Comparison of ENCODE assay signal across 1 cellular context in the genomic region with DNA sequence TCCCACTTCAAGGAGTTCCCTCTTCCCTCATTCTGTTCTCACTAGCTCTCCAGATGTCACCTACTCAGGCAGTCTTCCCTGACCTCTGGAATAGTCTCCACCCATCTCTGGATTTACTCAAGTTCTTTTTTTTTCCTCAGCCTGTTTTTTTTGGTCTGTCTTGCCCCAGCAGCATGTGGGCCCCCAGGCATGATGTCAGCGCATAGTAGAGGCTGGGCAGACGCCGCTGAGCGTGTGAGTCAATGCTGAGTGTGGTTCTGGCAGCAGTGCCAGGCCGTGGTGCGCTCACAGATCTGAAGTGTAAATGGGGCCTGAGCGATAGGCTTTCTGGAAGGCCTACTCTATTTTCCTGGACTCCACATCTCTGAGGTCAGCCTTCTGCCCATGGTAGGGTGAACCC.
TF ChIP-seq lines count a peak whose summit lies in the region.

No MANE protein-coding gene starts in this region.

TF ChIP-seq in IMR-90, 13 proteins besides CTCF, POLR2A, EP300 and RAD21 (continued from another document):
- TF ChIP-seq USF2 (IDR thresholded peaks at IDR 0.05; ENCODE audit: low read depth, low read length) (no peak), MXI1 (IDR thresholded peaks at IDR 0.05; ENCODE audit: borderline replicate concordance, low read depth, low read length) (no peak), BHLHE40 (IDR thresholded peaks at IDR 0.05; ENCODE audit: low read depth, low read length) (no peak), CHD1 (IDR thresholded peaks at IDR 0.05; ENCODE audit: low read depth, low read length) (no peak), MAFK (IDR thresholded peaks at IDR 0.05; ENCODE audit: low read depth, low read length) (no peak), RCOR1 (IDR thresholded peaks at IDR 0.05; ENCODE audit: insufficient replicate concordance, low read length) (no peak), MAZ (IDR thresholded peaks at IDR 0.05; ENCODE audit: borderline replicate concordance, low read depth, low read length) (no peak), NFE2L2 (IDR thresholded peaks at IDR 0.05; ENCODE audit: low read depth, low read length) (no peak), CEBPB (IDR thresholded peaks at IDR 0.05; ENCODE audit: low read depth, low read length) (no peak)
TF ChIP-seq in IMR-90: peak in this region for 0.
